In the genomic region with DNA sequence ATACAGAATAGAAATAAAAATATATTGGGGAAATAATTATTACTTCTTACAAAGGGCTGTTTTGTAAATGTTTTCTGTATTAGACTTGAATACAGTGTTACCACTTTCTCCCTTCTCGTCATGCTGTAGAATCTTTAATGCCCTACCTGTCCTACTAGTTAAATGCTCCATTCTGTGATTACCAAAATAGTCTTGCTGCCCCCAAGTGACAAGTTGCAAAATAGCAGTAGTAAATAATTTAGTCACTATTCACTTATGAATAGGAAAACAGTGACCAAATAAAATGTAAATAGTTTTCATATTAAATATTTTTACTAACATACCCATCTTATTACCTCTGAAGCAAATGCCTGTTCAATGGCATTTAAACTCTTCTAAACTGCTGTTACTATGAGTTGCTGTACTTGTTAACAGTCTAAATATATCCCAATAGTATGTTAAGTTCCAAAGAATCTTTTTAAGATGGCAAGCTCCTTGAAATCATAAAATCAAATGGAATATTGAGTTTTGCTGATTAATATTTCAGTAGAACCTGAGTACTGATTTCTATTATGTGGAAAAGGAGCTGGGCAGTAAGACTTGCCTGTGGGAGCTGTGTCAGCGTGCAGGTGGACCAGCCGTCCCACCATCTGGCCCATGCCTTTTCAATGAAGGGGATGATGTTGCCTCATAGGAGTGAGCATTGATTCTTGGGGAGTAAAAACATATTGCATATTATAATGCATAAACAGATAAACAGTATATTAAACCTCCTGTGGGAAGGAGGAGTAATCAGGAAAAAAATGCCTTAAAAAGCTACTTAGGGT, we compare ENCODE assay signal across 8 cellular contexts. TPM values are rescaled to one million over a fixed set of nuclear protein-coding genes. Genes with fewer than 3 reads are reported as not detected.
DNase-seq lines count a peak whose midpoint lies in the region; ATAC-seq, FAIRE-seq and TF ChIP-seq lines count a peak whose summit lies in the region.

No MANE protein-coding gene starts in this region.

- H3K27ac Mint-ChIP-seq in type B pancreatic cell, result no peak overlapping the region

- H3K27me3 Mint-ChIP-seq in type B pancreatic cell, result no peaks in the 10 kb centered on the region

- no peak overlapping the region for H3K4me3 ChIP-seq in BE2C (ENCODE audit: low read depth, low read length)
- no peak overlapping the region for H3K4me3 ChIP-seq in Panc1 (ENCODE audit: low read depth in 2 of 2, low read length in 2 of 2)
- no peak overlapping the region for H3K4me3 ChIP-seq in fibroblast of pulmonary artery (replicated peaks; ENCODE audit: low read depth, low read length)

- H3K4me3 Mint-ChIP-seq in type B pancreatic cell, result no peak overlapping the region

- in situ Hi-C loops in Panc1 (cut with HindIII; ENCODE audit: low pct_unique_long_range_greater_than_20kb, low sequenced_read_pairs), result no loop called here

- CTCF ChIA-PET in Panc1 (lab: Charles Lee), result interaction anchor here (1.0 kb wide), 1 partner anchor 511 kb away, joined by 5 read pairs; no protein-coding TSS in a partner anchor

- peak; percentile 61 for TF ChIP-seq CTCF in BE2C (IDR thresholded peaks at IDR 0.05; ENCODE audit: low read depth, low read length)
- TF ChIP-seq CTCF in Panc1 (IDR thresholded peaks at IDR 0.05), result peak; percentile 81; the same call in 1 of the 2 replicates
- peak; percentile 54 for TF ChIP-seq CTCF in fibroblast of pulmonary artery (IDR thresholded peaks at IDR 0.05; ENCODE audit: low read length, missing control alignments)
- peak; percentile 66 for TF ChIP-seq CTCF in type B pancreatic cell (conservative IDR thresholded peaks at IDR 0.05)

- H3K36me3 Mint-ChIP-seq in type B pancreatic cell, result peaks cover 24% of the 10 kb centered on the region

- H3K36me3 ChIP-seq in BE2C (no peaks in the 10 kb centered on the region), Panc1 (ENCODE audit: control insufficient read depth, insufficient read depth, low read length) (no peaks in the 10 kb centered on the region)

- FAIRE-seq in GM12891 (lab: Jason Lieb, UNC), result peak; percentile 41

- H3K4me1 Mint-ChIP-seq in type B pancreatic cell (ENCODE audit: unreplicated experiment), result no peaks in the 10 kb centered on the region

- H3K9me3 ChIP-seq in BE2C (no peaks in the 10 kb centered on the region), Panc1 (ENCODE audit: control insufficient read depth, insufficient read depth, low read depth, low read length) (no peaks in the 10 kb centered on the region; the same call in 1 of the 2 replicates)

- H3K27me3 ChIP-seq in BE2C (no peaks in the 10 kb centered on the region), Panc1 (ENCODE audit: control insufficient read depth, insufficient read depth, low read length) (no peaks in the 10 kb centered on the region)

- no peaks in the 10 kb centered on the region for H3K4me1 ChIP-seq in BE2C
- H3K4me1 ChIP-seq in Panc1 (ENCODE audit: control insufficient read depth, insufficient read depth, low read length), result no peaks in the 10 kb centered on the region

- TF ChIP-seq POLR2A in GM12891 (IDR thresholded peaks at IDR 0.05; ENCODE audit: low read depth, low read length), result no peak

- no peak overlapping the region for H3K27ac ChIP-seq in Panc1 (ENCODE audit: low read length)

- DNase-seq in BE2C, result no peak
- no peak for DNase-seq in GM12891 (ENCODE audit: insufficient read length, low spot score)
- peak; percentile 24 for DNase-seq in Panc1 (ENCODE audit: low read depth, low spot score)
- DNase-seq in fibroblast of pulmonary artery (ENCODE audit: low read depth), result peak; percentile 60
- DNase-seq in type B pancreatic cell (ENCODE audit: extremely low spot score, unreplicated experiment), result no peak
- no peak for DNase-seq in ureter (ENCODE audit: low spot score)
- no peak for DNase-seq in T-helper 9 cell

- no TSS peak for BruUV-seq in Panc1 (replicated peaks; lab: Mats Ljungman, UMichigan)

- H3K9me3 Mint-ChIP-seq in type B pancreatic cell, result no peaks in the 10 kb centered on the region

- intact Hi-C loops in Panc1 (cut with micrococcal nuclease; ENCODE audit: unreplicated experiment), result loop anchor here (2.0 kb wide), 1 partner anchor 511 kb away; no protein-coding TSS in a partner anchor

- ATAC-seq in Panc1, result 0 out of 2 replicates have a peak, but pooled peaks have one; percentile 58
- ATAC-seq in HG02938 (IDR thresholded peaks at IDR 0.05; ENCODE audit: unreplicated experiment), result no peak

- POLR2A ChIA-PET in Panc1 (lab: Charles Lee), result no interaction called here

TF ChIP-seq in GM12891, 5 proteins besides CTCF, POLR2A, EP300 and RAD21:
- TF ChIP-seq PAX5 (IDR thresholded peaks at IDR 0.05; ENCODE audit: insufficient read depth, low read length, severe bottlenecking) (no peak), SPI1 (IDR thresholded peaks at IDR 0.05; ENCODE audit: low read depth, low read length) (no peak), TAF1 (IDR thresholded peaks at IDR 0.05; ENCODE audit: low read depth, low read length) (no peak), POLR2AphosphoS5 (IDR thresholded peaks at IDR 0.05; ENCODE audit: low read depth, low read length) (no peak), POU2F2 (IDR thresholded peaks at IDR 0.05; ENCODE audit: low read depth, low read length) (no peak)

RNA-seq across cellular contexts. Expression of a gene that starts 18.1 kb away (rescaled TPM):
- not detected for polyA plus RNA-seq in BE2C (2012; ENCODE audit: insufficient read depth, insufficient read length, low read depth)
- polyA plus RNA-seq in GM12891 (2012; ENCODE audit: low read depth, missing spikeins), result not detected
- not detected for total RNA-seq in Panc1 (2021; ENCODE audit: unreplicated experiment)
- polyA plus RNA-seq in Panc1 (2012; ENCODE audit: insufficient read length), result not detected
- 0.17 TPM in 1 of 2 replicates, not detected in the other for total RNA-seq in type B pancreatic cell (ENCODE audit: low replicate concordance)
- total RNA-seq in ureter, result 0.23 TPM

Comparison
In these comparisons a context has a peak if more than half of its experiments do, and no peak if none do; other contexts are left out.
1. DNase-seq: peak in Panc1 (single experiment) and fibroblast of pulmonary artery (single experiment); none in BE2C (single experiment), GM12891 (single experiment), type B pancreatic cell (single experiment), ureter (single experiment) and T-helper 9 cell (single experiment).
2. Peak in every context shown above with its lines, with median percentiles within 50 percentile points of each other: CTCF ChIP-seq.